ENCODE assay signal across 28 cellular contexts in the genomic region with DNA sequence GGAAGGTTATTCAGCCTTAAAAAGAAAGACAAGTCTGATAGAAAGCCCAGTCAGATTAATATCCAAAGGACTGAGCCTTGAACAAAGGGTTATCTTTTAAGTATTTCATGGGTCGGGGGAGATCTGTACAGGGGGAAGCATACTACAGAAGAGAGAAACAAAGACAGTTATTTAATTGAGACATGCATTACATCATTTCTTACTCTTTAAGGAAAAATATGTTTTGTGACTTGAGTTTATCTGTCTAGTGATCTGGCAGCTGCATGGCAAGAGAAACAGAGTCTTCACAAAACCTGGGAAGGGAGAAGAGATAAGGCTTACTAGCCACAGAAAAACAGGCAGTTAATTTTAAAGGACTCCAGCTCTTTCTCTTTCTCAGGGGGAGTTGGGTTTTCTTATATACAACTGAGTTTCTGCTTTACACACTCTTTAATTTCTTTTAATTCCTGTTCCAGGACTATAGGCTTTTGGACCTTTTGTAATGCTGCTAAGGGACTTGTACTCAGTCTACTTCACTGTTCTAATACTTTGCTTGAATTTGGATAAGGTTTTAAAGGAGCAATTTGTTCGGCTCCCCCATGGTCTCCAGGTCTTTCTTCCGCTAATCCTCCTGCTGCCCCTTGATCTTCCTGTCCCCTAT. TPM values are rescaled to one million over a fixed set of nuclear protein-coding genes. Genes with fewer than 3 reads are reported as not detected.
"Had no signal": no experiment of that assay in that cellular context is flagged by ENCODE, and none has a peak within 500 bp of the region (broad histone marks: within the 10 kb centered on the region; RNA-seq: fewer than 3 reads in every experiment).

No MANE protein-coding gene starts in this region.

- H3K27ac Mint-ChIP-seq: endodermal cell; naive thymus-derived CD4-positive, alpha-beta T cell; nephron progenitor cell had no signal

- H3K4me1 Mint-ChIP-seq: naive thymus-derived CD4-positive, alpha-beta T cell; nephron progenitor cell had no signal

- DNase-seq: effector CD4-positive, alpha-beta T cell; endodermal cell; heart left ventricle; hippocampal formation; left colon; left ventricle myocardium superior; mesenchymal stem cell; naive thymus-derived CD4-positive, alpha-beta T cell; nephron progenitor cell; psoas muscle; retina; stimulated activated CD4-positive, alpha-beta T cell treated with anti-CD3 and anti-CD28 coated beads, Interleukin-2, amount 100 ng/mL, for 24 hours; stimulated activated CD4-positive, alpha-beta T cell treated with anti-CD3 and anti-CD28 coated beads, Interleukin-4, amount 100 ng/mL, for 4 hours; stimulated activated naive CD4-positive, alpha-beta T cell; thyroid gland; upper lobe of left lung; uterus had no signal

- H3K4me3 Mint-ChIP-seq: endodermal cell; naive thymus-derived CD4-positive, alpha-beta T cell; nephron progenitor cell had no signal

RNA-seq across cellular contexts. Expression of a gene that starts 20.9 kb away (rescaled TPM):
- total RNA-seq: dermis microvascular lymphatic vessel endothelial cell, endothelial cell of umbilical vein, esophagus mucosa, fibroblast of lung, frontal cortex, glomerular endothelial cell, heart left ventricle, kidney epithelial cell, left colon, left ventricle myocardium superior, lung, mononuclear cell, osteoblast, thyroid gland, upper lobe of left lung had no signal
- polyA plus RNA-seq: endothelial cell of umbilical vein; fibroblast of lung; heart left ventricle; naive thymus-derived CD4-positive, alpha-beta T cell had no signal

RNA-seq across cellular contexts. Expression of a gene that starts 23.0 kb away (rescaled TPM):
- total RNA-seq: dermis microvascular lymphatic vessel endothelial cell; endothelial cell of umbilical vein; frontal cortex; glomerular endothelial cell; kidney epithelial cell; left ventricle myocardium superior; mononuclear cell; naive thymus-derived CD4-positive, alpha-beta T cell; osteoblast; sciatic nerve; thyroid gland had no signal
- polyA plus RNA-seq: endothelial cell of umbilical vein; fibroblast of lung; lung; naive thymus-derived CD4-positive, alpha-beta T cell had no signal
